1 cellular context compared by ENCODE assay signal in genomic region chr1:211630236-211631081, GRCh38.
TF ChIP-seq lines count a peak whose summit lies in the region.

No MANE protein-coding gene starts in this region.

TF ChIP-seq in HepG2, 621 proteins besides CTCF, POLR2A, EP300 and RAD21 (continued from another document and continues in another):
- TF ChIP-seq ZBTB49 (CRISPR knock-in tag; IDR thresholded peaks at IDR 0.05; ENCODE audit: borderline replicate concordance) (no peak), ZNF660 (CRISPR knock-in tag; IDR thresholded peaks at IDR 0.05; ENCODE audit: borderline replicate concordance, low read depth) (no peak), RELA (CRISPR knock-in tag; IDR thresholded peaks at IDR 0.05) (no peak), AHDC1 (CRISPR knock-in tag; IDR thresholded peaks at IDR 0.05; ENCODE audit: borderline replicate concordance) (no peak), HBP1 (CRISPR knock-in tag; IDR thresholded peaks at IDR 0.05; ENCODE audit: low read depth) (no peak), ATF7-NPFF (CRISPR knock-in tag; IDR thresholded peaks at IDR 0.05; ENCODE audit: low read depth) (no peak; the same call in 1 of the 2 replicates), ZNF318 (CRISPR knock-in tag; IDR thresholded peaks at IDR 0.05) (no peak), ZNF761 (CRISPR knock-in tag; conservative IDR thresholded peaks at IDR 0.05) (0 out of 2 replicates have a peak, but pooled peaks have one; percentile 29), KDM2A (CRISPR knock-in tag; IDR thresholded peaks at IDR 0.05; ENCODE audit: borderline replicate concordance, low read depth) (peak; percentile 18; the same call in 1 of the 2 replicates), KIAA2018 (CRISPR knock-in tag; IDR thresholded peaks at IDR 0.05; ENCODE audit: borderline replicate concordance) (no peak), CAMTA2 (CRISPR knock-in tag; IDR thresholded peaks at IDR 0.05; ENCODE audit: borderline replicate concordance) (no peak), JUND (CRISPR knock-in tag; IDR thresholded peaks at IDR 0.05) (no peak), TBL1XR1 (IDR thresholded peaks at IDR 0.05; ENCODE audit: borderline replicate concordance, low read length, partially characterized antibody) (no peak), ZBTB10 (CRISPR knock-in tag; IDR thresholded peaks at IDR 0.05; ENCODE audit: borderline replicate concordance) (no peak), NCOA5 (CRISPR knock-in tag; IDR thresholded peaks at IDR 0.05) (no peak), BRCA1 (CRISPR knock-in tag; IDR thresholded peaks at IDR 0.05) (no peak), MIER2 (CRISPR knock-in tag; IDR thresholded peaks at IDR 0.05) (no peak), ISX (CRISPR knock-in tag; conservative IDR thresholded peaks at IDR 0.05) (no peak), BCL6 (CRISPR knock-in tag; IDR thresholded peaks at IDR 0.05) (peak; percentile 43; the same call in 1 of the 2 replicates), MEF2D (CRISPR knock-in tag; IDR thresholded peaks at IDR 0.05) (no peak), PHF20 (CRISPR knock-in tag; IDR thresholded peaks at IDR 0.05) (no peak)
